In the genomic region with DNA sequence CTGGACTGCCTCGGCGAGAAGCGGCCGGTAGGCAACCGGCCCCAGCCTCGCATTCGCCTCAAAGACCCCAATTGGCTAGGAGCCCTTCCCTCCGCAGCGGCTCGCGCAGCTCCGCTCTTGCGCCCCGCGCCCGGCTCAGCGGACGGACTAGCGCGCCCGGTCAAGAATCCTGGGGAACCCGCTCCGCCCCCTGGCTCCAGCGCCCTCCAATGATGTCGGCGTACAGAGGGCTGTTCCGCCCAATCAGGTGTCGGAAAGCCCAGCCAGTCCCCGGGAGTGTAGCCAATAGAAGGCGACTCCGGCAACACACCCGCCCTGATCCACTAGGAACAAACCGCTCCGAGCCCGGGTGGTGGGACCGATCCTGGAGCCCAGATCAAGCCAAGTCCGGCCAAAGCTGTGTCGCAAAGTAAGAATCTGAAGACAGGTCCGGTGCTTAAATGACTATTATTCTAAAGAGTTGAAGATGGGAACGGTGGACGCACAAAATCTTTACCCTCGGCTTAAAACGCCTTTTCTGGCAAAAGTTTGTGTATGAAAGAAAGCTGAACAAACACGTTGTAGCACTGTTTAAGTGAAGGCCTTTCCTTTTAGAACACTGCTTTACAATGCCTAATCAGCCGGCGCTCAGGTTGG, we compare ENCODE assay signal across 8 cellular contexts.
DNase-seq lines count a peak whose midpoint lies in the region; ATAC-seq and TF ChIP-seq lines count a peak whose summit lies in the region.

No MANE protein-coding gene starts in this region.

- TF ChIP-seq CTCF in cardiac muscle cell (IDR thresholded peaks at IDR 0.05; ENCODE audit: low read depth, low read length) = no peak

- H3K27ac ChIP-seq in cardiac muscle cell = peak overlapping the region; percentile 79

- H3K4me3 ChIP-seq in cardiac muscle cell = peak overlapping the region; percentile 80

- ATAC-seq in HG02571 (IDR thresholded peaks at IDR 0.05; ENCODE audit: unreplicated experiment) = peak; percentile 99

- H3K27me3 ChIP-seq in cardiac muscle cell = peaks cover 4% of the 10 kb centered on the region

- no peaks in the 10 kb centered on the region for H3K9me3 ChIP-seq in cardiac muscle cell (ENCODE audit: low read depth)

- DNase-seq in activated CD4-positive, alpha-beta T cell treated with anti-CD3 and anti-CD28 coated beads for 48 hours = peak; percentile 57
- no peak for DNase-seq in activated CD4-positive, alpha-beta T cell treated with anti-CD3 and anti-CD28 coated beads for 1 hour
- DNase-seq in NCI-H2171 treated with DMSO at 0.1 percent for 48 hours (lab: John Stamatoyannopoulos, UW) (peak; percentile 79), amniotic stem cell (lab: John Stamatoyannopoulos, UW) (peak; percentile 96), cardiac muscle cell (ENCODE audit: low read depth in 1 of 2, low spot score in 1 of 2) (peak; percentile 96 to 97), non-pigmented ciliary epithelial cell (ENCODE audit: low read depth) (peak; percentile 81), activated gamma-delta T cell treated with Interleukin-2 at 50 U/mL for 16 hours (no peak)

- no peaks in the 10 kb centered on the region for H3K36me3 ChIP-seq in cardiac muscle cell

- peaks cover 8% of the 10 kb centered on the region for H3K4me1 ChIP-seq in cardiac muscle cell (ENCODE audit: low read depth)

Comparison
In these comparisons a context has a peak if more than half of its experiments do, and no peak if none do; other contexts are left out.
1. DNase-seq: peak in activated CD4-positive, alpha-beta T cell treated with anti-CD3 and anti-CD28 coated beads for 48 hours (single experiment), NCI-H2171 treated with DMSO at 0.1 percent for 48 hours (single experiment), amniotic stem cell (single experiment), cardiac muscle cell (2 of 2) and non-pigmented ciliary epithelial cell (single experiment); none in activated CD4-positive, alpha-beta T cell treated with anti-CD3 and anti-CD28 coated beads for 1 hour (single experiment) and activated gamma-delta T cell treated with Interleukin-2 at 50 U/mL for 16 hours (single experiment).